ENCODE assay signal across 8 cellular contexts in the genomic region with DNA sequence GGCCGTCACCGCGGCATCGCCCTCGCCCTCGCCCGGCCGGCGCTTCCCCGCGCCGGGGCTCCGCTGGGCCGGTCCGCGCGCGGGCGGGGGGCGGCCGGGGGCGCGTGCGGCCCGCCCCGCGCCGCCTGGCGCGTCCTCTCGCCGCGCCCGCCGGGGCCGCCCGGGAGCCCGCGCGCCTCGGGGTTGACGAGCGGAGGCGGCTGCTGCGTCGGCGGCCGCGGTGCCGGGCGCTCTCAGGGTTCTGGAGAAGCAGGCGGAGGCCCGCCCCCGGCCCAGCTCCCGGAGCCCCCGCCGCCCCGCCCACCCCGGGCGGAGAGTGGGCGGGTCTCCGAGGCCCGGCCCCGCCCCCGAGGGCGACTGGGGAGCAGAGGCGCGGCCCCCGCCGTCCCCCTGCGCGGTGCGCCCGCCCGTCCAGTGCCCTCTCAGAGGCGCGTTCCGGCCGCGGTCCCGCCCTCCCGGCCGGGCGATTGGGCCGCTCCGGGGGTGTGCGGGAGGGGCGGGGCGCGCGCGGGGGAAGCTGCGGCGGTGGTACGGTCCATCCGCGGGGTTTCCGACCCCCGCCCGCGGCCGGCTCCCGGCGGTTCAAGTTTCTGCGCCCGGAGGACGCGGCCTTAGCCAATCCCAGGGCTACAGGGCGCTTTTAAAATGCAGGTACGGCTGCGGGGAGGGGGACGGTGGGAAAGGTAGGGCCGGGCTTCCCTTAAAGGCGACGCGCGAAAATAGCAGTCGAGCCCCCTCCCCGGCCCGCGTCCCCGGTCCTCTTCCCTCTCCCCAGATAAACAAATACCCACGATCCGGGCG. TPM values are rescaled to one million over a fixed set of nuclear protein-coding genes. Genes with fewer than 3 reads are reported as not detected.
DNase-seq lines count a peak whose midpoint lies in the region; ATAC-seq and TF ChIP-seq lines count a peak whose summit lies in the region.

Gene CCDC85C (minus strand): TSS at position 243 of the 801 bp plus-strand sequence. CDS start 248 bp downstream, outside the sequence.

- no peaks in the 10 kb centered on the region for H3K36me3 ChIP-seq in left ventricle myocardium inferior

- H3K27me3 Mint-ChIP-seq in T-helper 17 cell (no peaks in the 10 kb centered on the region), type B pancreatic cell (peaks cover 9% of the 10 kb centered on the region)

- ATAC-seq in HG02798 (IDR thresholded peaks at IDR 0.05; ENCODE audit: poor library complexity, unreplicated experiment) (peak; percentile 90), T-helper 17 cell (peak; percentile 93)

- H3K9me3 Mint-ChIP-seq in type B pancreatic cell: no peaks in the 10 kb centered on the region

- H3K4me3 Mint-ChIP-seq in T-helper 17 cell (peak within 1 kb of the TSS; percentile 97), type B pancreatic cell (peak within 1 kb of the TSS; percentile 94)

- H3K4me1 Mint-ChIP-seq in T-helper 17 cell: peaks cover 29% of the 10 kb centered on the region
- peaks cover 37% of the 10 kb centered on the region for H3K4me1 Mint-ChIP-seq in type B pancreatic cell (ENCODE audit: unreplicated experiment)

- intact Hi-C loops in left ventricle myocardium inferior (cut with micrococcal nuclease): no loop called here
- intact Hi-C loops in posterior vena cava (cut with DNase I): loop anchor here in 1 of 2 donors (5.0 kb wide), 1 partner anchor 37 kb away; no protein-coding TSS in a partner anchor

- DNase-seq in GM12865 (ENCODE audit: low read depth) (peak; percentile 96), NCI-H1436 treated with DMSO at 0.1 percent for 48 hours (lab: John Stamatoyannopoulos, UW) (peak; percentile 85), T-helper 17 cell (peak; percentile 97 to 98 (median 98)), left ventricle myocardium inferior (peak; percentile 94), posterior vena cava (ENCODE audit: low spot score) (peak; percentile 97), type B pancreatic cell (ENCODE audit: extremely low spot score, unreplicated experiment) (peak; percentile 99)

- peaks cover 63% of the 10 kb centered on the region for H3K4me1 ChIP-seq in left ventricle myocardium inferior

- H3K9me3 ChIP-seq in T-helper 17 cell (ENCODE audit: control insufficient read depth, low read length, poor library complexity, severe bottlenecking) (no peaks in the 10 kb centered on the region), left ventricle myocardium inferior (replicated peaks) (no peaks in the 10 kb centered on the region)

- TF ChIP-seq CTCF in GM12865 (IDR thresholded peaks at IDR 0.05; ENCODE audit: insufficient read depth, low read depth, low read length, missing control alignments): no peak
- no peak for TF ChIP-seq CTCF in left ventricle myocardium inferior (IDR thresholded peaks at IDR 0.05; ENCODE audit: borderline replicate concordance)
- TF ChIP-seq CTCF in type B pancreatic cell (conservative IDR thresholded peaks at IDR 0.05): no peak

- H3K27ac ChIP-seq in angular gyrus (ENCODE audit: low read depth, low read length) (peak within 1 kb of the TSS; percentile 52), left ventricle myocardium inferior (replicated peaks) (peak within 1 kb of the TSS; percentile 93)

- no peaks in the 10 kb centered on the region for H3K36me3 Mint-ChIP-seq in T-helper 17 cell (ENCODE audit: low read depth)
- H3K36me3 Mint-ChIP-seq in type B pancreatic cell: no peaks in the 10 kb centered on the region

- peak within 1 kb of the TSS; percentile 97 for H3K27ac Mint-ChIP-seq in T-helper 17 cell
- peak within 1 kb of the TSS; percentile 94 for H3K27ac Mint-ChIP-seq in type B pancreatic cell

- H3K4me3 ChIP-seq in GM12865 (ENCODE audit: low read depth, low read length) (peak within 1 kb of the TSS; percentile 83), left ventricle myocardium inferior (peak within 1 kb of the TSS; percentile 88)

- no peaks in the 10 kb centered on the region for H3K27me3 ChIP-seq in left ventricle myocardium inferior (ENCODE audit: low read depth)

RNA-seq across cellular contexts. Expression of gene CCDC85C, which starts in this region (rescaled TPM):
- total RNA-seq in T-helper 17 cell (1 to 10 TPM; 8.3 to 9.3 TPM), left ventricle myocardium inferior (41.0 TPM), posterior vena cava (10 to 100 TPM; 19.8 to 28.2 TPM), type B pancreatic cell (ENCODE audit: low replicate concordance) (49.1 and 83.8 TPM in 2 replicates)

Comparison
In these comparisons a context has a peak if more than half of its experiments do, and no peak if none do; other contexts are left out.
1. Peak in every context shown above with its lines: DNase-seq, ATAC-seq, H3K4me3 ChIP-seq and H3K27ac ChIP-seq.